In the genomic region with DNA sequence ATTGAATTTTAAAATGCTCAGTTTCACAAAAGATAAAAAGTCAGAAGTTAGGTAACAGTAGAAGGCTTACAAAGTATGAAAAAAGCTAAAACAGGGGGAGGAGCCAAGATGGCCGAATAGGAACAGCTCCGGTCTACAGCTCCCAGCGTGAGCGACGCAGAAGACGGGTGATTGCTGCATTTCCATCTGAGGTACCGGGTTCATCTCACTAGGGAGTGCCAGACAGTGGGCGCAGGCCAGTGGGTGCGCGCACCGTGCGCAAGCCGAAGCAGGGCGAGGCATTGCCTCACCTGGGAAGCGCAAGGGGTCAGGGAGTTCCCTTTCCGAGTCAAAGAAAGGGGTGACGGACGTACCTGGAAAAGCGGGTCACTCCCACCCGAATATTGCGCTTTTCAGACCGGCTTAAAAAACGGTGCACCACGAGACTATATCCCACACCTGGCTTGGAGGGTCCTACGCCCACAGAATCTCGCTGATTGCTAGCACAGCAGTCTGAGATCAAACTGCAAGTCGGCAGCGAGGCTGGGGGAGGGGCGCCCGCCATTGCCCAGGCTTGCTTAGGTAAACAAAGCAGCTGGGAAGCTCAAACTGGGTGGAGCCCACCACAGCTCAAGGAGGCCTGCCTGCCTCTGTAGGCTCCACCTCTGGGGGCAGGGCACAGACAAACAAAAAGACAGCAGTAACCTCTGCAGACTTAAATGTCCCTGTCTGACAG, we compare ENCODE assay signal across 7 cellular contexts.
DNase-seq lines count a peak whose midpoint lies in the region; ATAC-seq, FAIRE-seq and TF ChIP-seq lines count a peak whose summit lies in the region.
"Not testable (repeated sequence)": the region's sequence is repeated elsewhere in the genome, so short reads cannot be mapped to it uniquely, and the experiment has no call there.

No MANE protein-coding gene starts in this region.

- POLR2A ChIA-PET in GM12878 (lab: Charles Lee): not testable (repeated sequence)

- RAD21 ChIA-PET in GM12878 (lab: Charles Lee; ENCODE audit: unreplicated experiment): not testable (repeated sequence)

- not testable (repeated sequence) for H3K4me2 ChIP-seq in GM12878 (ENCODE audit: control insufficient read depth, insufficient read depth)
- H3K4me2 ChIP-seq in neural progenitor cell: peak overlapping the region; percentile 69

- H4K20me1 ChIP-seq in GM12878 (ENCODE audit: control insufficient read depth, insufficient read depth); neural progenitor cell (ENCODE audit: low read depth): not testable (repeated sequence)

- not testable (repeated sequence) for DNase-seq in H7; GM12878 (ENCODE audit: low read depth, low spot score); epithelial cell of proximal tubule (ENCODE audit: low read depth); kidney epithelial cell (ENCODE audit: low read depth); neural progenitor cell (ENCODE audit: low spot score)
- DNase-seq in NCI-H2081 treated with DMSO at 0.1 percent for 48 hours (lab: John Stamatoyannopoulos, UW) (peak; percentile 1), RPMI7951 (ENCODE audit: low read depth) (peak; percentile 15)

- H3K27ac Mint-ChIP-seq in neural progenitor cell: peak overlapping the region; percentile 64

- TF ChIP-seq EP300 in GM12878 (IDR thresholded peaks at IDR 0.05; ENCODE audit: borderline replicate concordance in 1 of 2, control insufficient read depth in 1 of 2, low read depth in 2 of 2, low read length in 2 of 2): not testable (repeated sequence)

- H3K4me1 Mint-ChIP-seq in neural progenitor cell: not testable (repeated sequence)

- not testable (repeated sequence) for TF ChIP-seq POLR2A in GM12878 (IDR thresholded peaks at IDR 0.05; ENCODE audit: low read depth, low read length)

- H3K4me3 Mint-ChIP-seq in neural progenitor cell: peak overlapping the region; percentile 85

- H3K9ac ChIP-seq in GM12878 (ENCODE audit: control insufficient read depth, insufficient read depth, low read length); neural progenitor cell: not testable (repeated sequence)

- H3K9me3 ChIP-seq in GM12878 (replicated peaks; ENCODE audit: control insufficient read depth, insufficient read depth, low read length); neural progenitor cell (ENCODE audit: low read depth): not testable (repeated sequence)

- H3K27me3 ChIP-seq in H7 (ENCODE audit: control insufficient read depth, insufficient read depth, low read length); GM12878 (replicated peaks in 1 of 2; ENCODE audit: control insufficient read depth in 2 of 2, insufficient read depth in 2 of 2, low read length in 1 of 2); kidney epithelial cell (ENCODE audit: control insufficient read depth, insufficient read depth, low read length); neural progenitor cell: not testable (repeated sequence)

- TF ChIP-seq CTCF in GM12878 (IDR thresholded peaks at IDR 0.05 in 2 of 3, conservative IDR thresholded peaks at IDR 0.05 in 1 of 3; ENCODE audit: control insufficient read depth in 2 of 3, extremely low read depth in 1 of 3, insufficient read depth in 1 of 3, low read depth in 3 of 3, low read length in 3 of 3); epithelial cell of proximal tubule (conservative IDR thresholded peaks at IDR 0.05; ENCODE audit: low read depth, low read length); kidney epithelial cell (IDR thresholded peaks at IDR 0.05; ENCODE audit: insufficient read depth, low read length, poor library complexity, severe bottlenecking); neural progenitor cell (IDR thresholded peaks at IDR 0.05): not testable (repeated sequence)

- H3K79me2 ChIP-seq in GM12878 (ENCODE audit: control insufficient read depth, insufficient read depth, low read length): not testable (repeated sequence)
- H3K79me2 ChIP-seq in neural progenitor cell (ENCODE audit: low read depth): peaks cover 44% of the 10 kb centered on the region

- not testable (repeated sequence) for BruUV-seq in GM12878 (replicated peaks; lab: Mats Ljungman, UMichigan)

- in situ Hi-C loops in GM12878 (cut with MboI): not testable (repeated sequence)

- FAIRE-seq in GM12878 (lab: Jason Lieb, UNC): not testable (repeated sequence)

- not testable (repeated sequence) for ATAC-seq in GM12878

- SMC1A ChIA-PET in GM12878 (lab: Charles Lee; ENCODE audit: uncharacterized antibody, unreplicated experiment): not testable (repeated sequence)

- not testable (repeated sequence) for H3K4me1 ChIP-seq in GM12878 (ENCODE audit: control insufficient read depth, insufficient read depth, low read length); neural progenitor cell

- not testable (repeated sequence) for H3K36me3 Mint-ChIP-seq in neural progenitor cell

- H3K4me3 ChIP-seq in H7 (ENCODE audit: insufficient read depth, low read depth, low read length) (peak overlapping the region; percentile 37), epithelial cell of proximal tubule (ENCODE audit: low read depth, low read length) (peak overlapping the region; percentile 23), kidney epithelial cell (ENCODE audit: low read depth, low read length) (peak overlapping the region; percentile 6), neural progenitor cell (peak overlapping the region; percentile 55)
- not testable (repeated sequence) for H3K4me3 ChIP-seq in GM12878

- H3K36me3 ChIP-seq in H7 (replicated peaks; ENCODE audit: control insufficient read depth, insufficient read depth, low read length); GM12878 (ENCODE audit: control insufficient read depth in 2 of 2, insufficient read depth in 2 of 2, low read length in 1 of 2); kidney epithelial cell (ENCODE audit: control insufficient read depth, insufficient read depth, low read length); neural progenitor cell: not testable (repeated sequence)

- intact Hi-C loops in GM12878 (cut with micrococcal nuclease; ENCODE audit: unreplicated experiment): not testable (repeated sequence)

- H2AFZ ChIP-seq in GM12878 (ENCODE audit: control insufficient read depth, low read depth, low read length): not testable (repeated sequence)
- peak overlapping the region; percentile 3 for H2AFZ ChIP-seq in neural progenitor cell (replicated peaks)

- H3K27me3 Mint-ChIP-seq in neural progenitor cell (ENCODE audit: insufficient read depth, low read depth): not testable (repeated sequence)

- 94% methylated on average over 22 of the region's 30 CpGs for WGBS in GM12878 (ENCODE audit: insufficient coverage, insufficient replicate concordance, low lambda C conversion rate, missing lambda C conversion rate)

- TF ChIP-seq RAD21 in GM12878 (IDR thresholded peaks at IDR 0.05; ENCODE audit: insufficient read depth, low read depth, low read length): not testable (repeated sequence)

- H3F3A ChIP-seq in neural progenitor cell (ENCODE audit: low read depth): not testable (repeated sequence)

- H3K27ac ChIP-seq in GM12878 (ENCODE audit: control insufficient read depth, insufficient read depth): 0 out of 2 replicates have a peak overlapping the region, but pooled peaks have one; percentile 11
- not testable (repeated sequence) for H3K27ac ChIP-seq in neural progenitor cell

- peaks cover 10% of the 10 kb centered on the region for H3K9me3 Mint-ChIP-seq in neural progenitor cell

- CTCF ChIA-PET in GM12878 (lab: Yijun Ruan, JAX): not testable (repeated sequence)

TF ChIP-seq in GM12878, 131 proteins besides CTCF, POLR2A, EP300 and RAD21:
- TF ChIP-seq YY1 (IDR thresholded peaks at IDR 0.05; ENCODE audit: low read depth, low read length): peak; percentile 68; the same call in 1 of the 2 replicates
TF ChIP-seq in GM12878: peak in this region for 1; not testable (repeated sequence) for 130.
